25 cellular contexts compared by ENCODE assay signal in genomic region chr1:230201445-230201844, GRCh38.
"Had no signal": no experiment of that assay in that cellular context is flagged by ENCODE, and none has a peak within 500 bp of the region (broad histone marks: within the 10 kb centered on the region; RNA-seq: fewer than 3 reads in every experiment).

No MANE protein-coding gene starts in this region.

- H3K27ac Mint-ChIP-seq: activated CD8-positive, alpha-beta memory T cell treated with anti-CD3 and anti-CD28 coated beads, Interleukin-2, amount 10 ng/mL, durations not matched to agents 7 days and 5 days had no signal

- H3K4me1 Mint-ChIP-seq: activated CD8-positive, alpha-beta memory T cell treated with anti-CD3 and anti-CD28 coated beads, Interleukin-2, amount 10 ng/mL, durations not matched to agents 7 days and 5 days had no signal

- H3K27me3 ChIP-seq: SJCRH30 had no signal

- H3K27me3 Mint-ChIP-seq: activated CD8-positive, alpha-beta memory T cell treated with anti-CD3 and anti-CD28 coated beads, Interleukin-2, amount 10 ng/mL, durations not matched to agents 7 days and 5 days; activated T-cell treated with anti-CD3 and anti-CD28 coated beads, Interleukin-2, amount 50 U/mL, for 24 hours had no signal

- DNase-seq: activated CD4-positive, alpha-beta T cell treated with anti-CD3 and anti-CD28 coated beads for 48 hours; activated CD4-positive, alpha-beta T cell treated with anti-CD3 and anti-CD28 coated beads, Interleukin-2, amount 50 U/mL, for 4 hours; activated CD8-positive, alpha-beta memory T cell treated with anti-CD3 and anti-CD28 coated beads, Interleukin-2, amount 10 ng/mL, durations not matched to agents 7 days and 5 days; activated effector memory CD4-positive, alpha-beta T cell treated with anti-CD3 and anti-CD28 coated beads, Interleukin-2, amount 50 U/mL, for 16 hours; activated naive CD4-positive, alpha-beta T cell treated with Interleukin-2 at 50 U/mL for 16 hours; activated T-cell treated with anti-CD3 and anti-CD28 coated beads, Interleukin-2, amount 50 U/mL, for 24 hours; anterior cingulate cortex; MM.1S; NCI-H1105; NCI-H1436; NCI-H1694 treated with DMSO at 0.1 percent for 48 hours; NCI-H2081; NCI-H510A treated with DMSO at 0.1 percent for 48 hours; NCI-H69; NK-92 treated with Interleukin-12 subunit alpha and Interleukin-12 subunit beta, amount 100 ng/mL, for 24 hours; OCI-M1; RPMI8226; SJCRH30; SK-N-SH; T-helper 1 cell; WERI-Rb-1 had no signal

- H3K27ac ChIP-seq: SJCRH30, WERI-Rb-1 had no signal

- ATAC-seq: activated CD4-positive, CD25-positive, alpha-beta regulatory T cell treated with anti-CD3 and anti-CD28 coated beads, Interleukin-2, amount 50 U/mL, for 24 hours; activated CD8-positive, alpha-beta memory T cell treated with anti-CD3 and anti-CD28 coated beads, Interleukin-2, amount 10 ng/mL, durations not matched to agents 7 days and 5 days; activated naive CD4-positive, alpha-beta T cell treated with anti-CD3 and anti-CD28 coated beads, Interleukin-2, amount 50 U/mL, for 72 hours; Panc1; Right ventricle myocardium inferior had no signal

- H3K9me3 Mint-ChIP-seq: activated naive CD4-positive, alpha-beta T cell treated with anti-CD3 and anti-CD28 coated beads, Interleukin-2, amount 50 U/mL, for 72 hours; activated T-cell treated with anti-CD3 and anti-CD28 coated beads, Interleukin-2, amount 50 U/mL, for 24 hours had no signal

- H3K9me3 ChIP-seq: SJCRH30, SK-N-SH had no signal

- H3K4me3 ChIP-seq: SJCRH30 had no signal

- H3K4me3 Mint-ChIP-seq: activated CD8-positive, alpha-beta memory T cell treated with anti-CD3 and anti-CD28 coated beads, Interleukin-2, amount 10 ng/mL, durations not matched to agents 7 days and 5 days; activated T-cell treated with anti-CD3 and anti-CD28 coated beads, Interleukin-2, amount 50 U/mL, for 24 hours had no signal

- H3K4me1 ChIP-seq: SJCRH30 had no signal
